Comparison of ENCODE assay signal across 15 cellular contexts in the genomic region with DNA sequence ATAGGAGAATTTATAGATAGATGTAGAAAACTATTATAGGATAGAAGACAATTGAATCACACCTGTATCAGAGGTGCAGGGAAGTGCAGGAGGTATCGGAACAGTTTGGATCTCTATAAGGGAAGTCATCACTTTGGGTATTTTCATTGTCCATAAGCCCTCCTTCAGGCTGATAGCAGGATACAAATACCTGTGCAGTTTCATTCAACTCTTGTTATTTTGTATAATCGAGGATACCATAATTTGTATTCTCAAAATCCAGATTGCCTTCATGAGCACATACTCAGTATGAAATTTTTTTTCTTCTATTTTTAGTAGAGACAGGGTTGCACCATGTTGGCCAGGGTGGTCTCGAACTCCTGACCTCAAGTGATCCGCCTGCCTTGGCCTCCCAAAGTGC.
A peak's percentile ranks its signal among the peaks of the same experiment; 100 is the strongest.
DNase-seq lines count a peak whose midpoint lies in the region; ATAC-seq and TF ChIP-seq lines count a peak whose summit lies in the region.
"Had no signal": no experiment of that assay in that cellular context is flagged by ENCODE, and none has a peak within 500 bp of the region (broad histone marks: within the 10 kb centered on the region; RNA-seq: fewer than 3 reads in every experiment).

No MANE protein-coding gene starts in this region.

- no peaks in the 10 kb centered on the region for H3K9me2 ChIP-seq in GM23248 (ENCODE audit: insufficient read depth)

- POLR2A ChIA-PET in RWPE1 (lab: Yijun Ruan, JAX; ENCODE audit: low non-redundant PET) = interaction anchor here (1.0 kb wide), 1 partner anchor 8 kb away, joined by 4 read pairs; no protein-coding TSS in a partner anchor

- peaks cover 94% of the 10 kb centered on the region for H3K79me2 ChIP-seq in GM23248 (ENCODE audit: insufficient read depth)

- H2AFZ ChIP-seq in GM23248 = no peak overlapping the region

- TF ChIP-seq CTCF in RWPE1 (conservative IDR thresholded peaks at IDR 0.05; ENCODE audit: low read depth) = no peak
- TF ChIP-seq CTCF in esophagus squamous epithelium (IDR thresholded peaks at IDR 0.05) = no peak
- TF ChIP-seq CTCF in stomach (IDR thresholded peaks at IDR 0.05) = no peak

- H3K4me3 ChIP-seq in GM23248 = no peak overlapping the region
- no peak overlapping the region for H3K4me3 ChIP-seq in esophagus squamous epithelium
- no peak overlapping the region for H3K4me3 ChIP-seq in stomach

- no peak overlapping the region for H3K9ac ChIP-seq in GM23248

- TF ChIP-seq POLR2A in esophagus squamous epithelium (IDR thresholded peaks at IDR 0.05) = no peak
- TF ChIP-seq POLR2A in stomach (IDR thresholded peaks at IDR 0.05) = no peak

- intact Hi-C loops in esophagus squamous epithelium (cut with DNase I) (loop anchor here (10.0 kb wide), 1 partner anchor 49 kb away; no protein-coding TSS in a partner anchor), stomach (cut with DNase I; ENCODE audit: low total_unique reads) (no loop called here)

- H3K27ac ChIP-seq in GM23248 (peak overlapping the region; percentile 98), RWPE1 (peak overlapping the region; percentile 63), esophagus squamous epithelium (peak overlapping the region in 3 of 4 donors; percentile 83 to 99 (median 97)), stomach (peak overlapping the region in 3 of 5 donors; percentile 24 to 80 (median 66))

- H3K36me3 Mint-ChIP-seq in activated T-helper 17 cell treated with anti-CD3 and anti-CD28 coated beads, Interleukin-2, amount 50 U/mL, for 72 hours (ENCODE audit: low read depth) = peaks cover 10% of the 10 kb centered on the region

- H3K27me3 Mint-ChIP-seq in activated T-helper 17 cell treated with anti-CD3 and anti-CD28 coated beads, Interleukin-2, amount 50 U/mL, for 72 hours = no peaks in the 10 kb centered on the region

- 94 to 95% methylated on average over 4 of the region's 4 CpGs for WGBS in GM23248 (ENCODE audit: low coverage in 1 of 2, low lambda C conversion rate in 2 of 2, missing lambda C conversion rate in 2 of 2), 2 experiments
- WGBS in esophagus squamous epithelium, 2 donors = 81 to 83% methylated on average over 4 of the region's 4 CpGs
- 90 to 98% (median 96%) methylated on average over 4 of the region's 4 CpGs for WGBS in stomach, 5 donors

- ATAC-seq in activated T-helper 17 cell treated with anti-CD3 and anti-CD28 coated beads, Interleukin-2, amount 50 U/mL, for 72 hours (replicated peaks) = no peak

- in situ Hi-C loops in GM23248 (cut with MboI) = loop anchor here (25.0 kb wide), 1 partner anchor 228 kb away; no protein-coding TSS in a partner anchor

- DNase-seq in GM23248 (no peak), RWPE1 (ENCODE audit: low spot score) (no peak), esophagus squamous epithelium (lab: John Stamatoyannopoulos, UW) (no peak), stomach (no peak), NCI-H226 (no peak), foreskin melanocyte (no peak)
- DNase-seq: COR-L47, H7, Karpas-422, NCI-H1105, NCI-H1694, NCI-H2107, NCI-H69, SIG-M5 had no signal

- H3K4me2 ChIP-seq in GM23248 (ENCODE audit: unreplicated experiment) = no peak overlapping the region

- no peak for TF ChIP-seq EP300 in stomach (IDR thresholded peaks at IDR 0.05)

- no peaks in the 10 kb centered on the region for H3K4me1 Mint-ChIP-seq in activated T-helper 17 cell treated with anti-CD3 and anti-CD28 coated beads, Interleukin-2, amount 50 U/mL, for 72 hours

- no peaks in the 10 kb centered on the region for H3K9me3 ChIP-seq in GM23248 (ENCODE audit: low read depth)
- no peaks in the 10 kb centered on the region for H3K9me3 ChIP-seq in esophagus squamous epithelium
- H3K9me3 ChIP-seq in stomach = no peaks in the 10 kb centered on the region

- H3K27me3 ChIP-seq in GM23248 (replicated peaks; ENCODE audit: insufficient read depth) = no peaks in the 10 kb centered on the region
- no peaks in the 10 kb centered on the region for H3K27me3 ChIP-seq in esophagus squamous epithelium
- no peaks in the 10 kb centered on the region for H3K27me3 ChIP-seq in stomach

- CTCF ChIA-PET in RWPE1 (lab: Yijun Ruan, JAX) = interaction anchor here (0.6 kb wide), 4 partner anchors 43 to 134 kb away, joined by 3 to 8 read pairs (median 3); no protein-coding TSS in a partner anchor

- peaks cover 84% of the 10 kb centered on the region for H3F3A ChIP-seq in GM23248 (ENCODE audit: insufficient read depth)

- H3K36me3 ChIP-seq in GM23248 (ENCODE audit: low read depth) (peaks cover 70% of the 10 kb centered on the region), esophagus squamous epithelium (peaks cover 3 to 66% (median 4%) of the 10 kb centered on the region in 3 donors), stomach (peaks cover 22 to 63% (median 46%) of the 10 kb centered on the region in 4 donors)

- H3K4me1 ChIP-seq in GM23248 (ENCODE audit: insufficient read depth) (peaks cover 75% of the 10 kb centered on the region), esophagus squamous epithelium (peaks cover 23 to 99% (median 72%) of the 10 kb centered on the region in 3 donors), stomach (peaks cover 19 to 87% (median 53%) of the 10 kb centered on the region in 4 donors)

- no peak overlapping the region for H3K27ac Mint-ChIP-seq in activated T-helper 17 cell treated with anti-CD3 and anti-CD28 coated beads, Interleukin-2, amount 50 U/mL, for 72 hours

- no peak overlapping the region for H3K4me3 Mint-ChIP-seq in activated T-helper 17 cell treated with anti-CD3 and anti-CD28 coated beads, Interleukin-2, amount 50 U/mL, for 72 hours

- H3K9me3 Mint-ChIP-seq in activated T-helper 17 cell treated with anti-CD3 and anti-CD28 coated beads, Interleukin-2, amount 50 U/mL, for 72 hours = no peaks in the 10 kb centered on the region

- H4K20me1 ChIP-seq in GM23248 (ENCODE audit: insufficient read depth) = no peaks in the 10 kb centered on the region
